ENCODE assay signal across 8 cellular contexts in the genomic region with DNA sequence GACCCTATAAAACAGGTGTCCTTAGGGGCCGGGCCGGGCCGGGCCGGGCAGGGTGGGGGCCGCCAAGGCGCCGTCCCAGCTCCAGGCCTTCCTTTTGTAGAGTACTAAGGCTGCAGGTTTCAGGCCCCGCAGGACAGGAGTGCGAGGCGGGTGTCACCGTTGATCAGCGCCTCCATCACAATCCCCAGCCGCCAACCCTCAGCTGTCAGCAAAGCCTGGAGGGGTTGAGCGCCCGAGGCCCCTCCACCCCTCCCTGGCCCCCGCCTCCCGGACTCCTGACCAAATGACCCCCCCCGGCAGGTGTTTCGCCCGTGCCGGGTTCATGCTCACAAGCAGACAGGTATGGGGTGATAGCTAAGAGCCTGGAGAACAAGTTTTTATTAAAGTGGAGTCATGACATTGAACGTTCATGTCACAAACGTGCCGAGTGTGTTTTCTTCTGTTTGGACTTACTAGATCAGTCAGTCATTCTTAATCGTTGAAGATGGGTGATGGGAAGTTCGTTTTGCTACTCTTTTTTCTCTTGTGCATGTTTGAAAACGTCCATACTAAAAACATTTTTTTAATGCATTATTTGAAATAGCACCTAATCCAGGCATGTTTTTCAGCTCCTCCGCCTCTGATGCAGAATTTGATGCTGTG. TPM values are rescaled to one million over a fixed set of nuclear protein-coding genes. Genes with fewer than 3 reads are reported as not detected.
DNase-seq lines count a peak whose midpoint lies in the region; ATAC-seq and TF ChIP-seq lines count a peak whose summit lies in the region.

No MANE protein-coding gene starts in this region.

- intact Hi-C loops in stomach (cut with DNase I; ENCODE audit: low total_unique reads) = no loop called here

- peak; percentile 23 for ATAC-seq in GM21576 (IDR thresholded peaks at IDR 0.05; ENCODE audit: unreplicated experiment)

- H3K9me3 ChIP-seq in stomach = no peaks in the 10 kb centered on the region

- 2 to 6% (median 5%) methylated on average over 19 to 28 of the region's 28 CpGs for WGBS in stomach, 5 donors

- in situ Hi-C loops in brain microvascular endothelial cell (cut with HindIII; ENCODE audit: low pct_ligation_motif_present, low sequenced_read_pairs) = no loop called here

- TF ChIP-seq CTCF in brain microvascular endothelial cell (IDR thresholded peaks at IDR 0.05; ENCODE audit: low read depth, low read length, missing control alignments) = no peak
- TF ChIP-seq CTCF in kidney epithelial cell (IDR thresholded peaks at IDR 0.05; ENCODE audit: insufficient read depth, low read length, poor library complexity, severe bottlenecking) = no peak
- no peak for TF ChIP-seq CTCF in stomach (IDR thresholded peaks at IDR 0.05)

- peak overlapping the region; percentile 76 for H3K4me3 ChIP-seq in brain microvascular endothelial cell (ENCODE audit: low read depth, low read length)
- H3K4me3 ChIP-seq in kidney epithelial cell (ENCODE audit: low read depth, low read length) = peak overlapping the region; percentile 89
- peak overlapping the region; percentile 62 to 77 (median 67) for H3K4me3 ChIP-seq in stomach

- peak; percentile 76 for DNase-seq in DMS53 (lab: John Stamatoyannopoulos, UW)
- DNase-seq in NCI-H1092 treated with DMSO at 0.1 percent for 48 hours (lab: John Stamatoyannopoulos, UW) = peak; percentile 61
- DNase-seq in brain microvascular endothelial cell = no peak
- no peak for DNase-seq in kidney epithelial cell (ENCODE audit: low read depth)
- DNase-seq in stomach = peak; percentile 40
- DNase-seq in GF-D8 (lab: John Stamatoyannopoulos, UW) = no peak
- no peak for DNase-seq in NCI-H1694 (lab: John Stamatoyannopoulos, UW)

- H3K36me3 ChIP-seq in brain microvascular endothelial cell (replicated peaks) = peaks cover 18% of the 10 kb centered on the region
- H3K36me3 ChIP-seq in kidney epithelial cell (ENCODE audit: control insufficient read depth, insufficient read depth, low read length) = no peaks in the 10 kb centered on the region
- H3K36me3 ChIP-seq in stomach = peaks cover 20 to 37% (median 34%) of the 10 kb centered on the region in 4 donors

- H3K27me3 ChIP-seq in brain microvascular endothelial cell (replicated peaks) (no peaks in the 10 kb centered on the region), kidney epithelial cell (ENCODE audit: control insufficient read depth, insufficient read depth, low read length) (no peaks in the 10 kb centered on the region), stomach (no peaks in the 10 kb centered on the region)

- TF ChIP-seq EP300 in stomach (IDR thresholded peaks at IDR 0.05) = no peak

- TF ChIP-seq POLR2A in stomach (IDR thresholded peaks at IDR 0.05) = no peak

- peaks cover 14 to 41% (median 27%) of the 10 kb centered on the region in 4 donors for H3K4me1 ChIP-seq in stomach

- H3K27ac ChIP-seq in brain microvascular endothelial cell (peak overlapping the region; percentile 59), stomach (peak overlapping the region; percentile 93 to 97 (median 94))

RNA-seq across cellular contexts. Expression of a gene that starts 0.5 kb away (rescaled TPM):
- total RNA-seq in kidney epithelial cell (70.4 and 78.3 TPM in 2 replicates), stomach (10 to 100 TPM; 15.6 to 61.6 (median 46.7) TPM)
- polyA plus RNA-seq in stomach = 10 to 100 TPM; 24.0 to 46.6 (median 39.8) TPM

RNA-seq across cellular contexts. Expression of a gene that starts 38.9 kb away (rescaled TPM):
- total RNA-seq in kidney epithelial cell (11.9 and 12.6 TPM in 2 replicates), stomach (100 to 1,000 TPM in 2 of 5 donors, 10 to 100 TPM in 3; 27.4 to 190 (median 59.1) TPM)
- 10 to 100 TPM; 39.0 to 46.6 (median 43.7) TPM for polyA plus RNA-seq in stomach

RNA-seq across cellular contexts. Expression of a gene that starts 59.5 kb away (rescaled TPM):
- 42.7 and 59.1 TPM in 2 replicates for total RNA-seq in kidney epithelial cell
- 100 to 1,000 TPM in 1 of 5 donors, 10 to 100 TPM in 3, 1 to 10 TPM in 1; 5.5 to 110 (median 46.2) TPM for total RNA-seq in stomach
- polyA plus RNA-seq in stomach = 10 to 100 TPM in 1 of 3 donors, 1 to 10 TPM in 2; 8.6 to 13.7 (median 8.8) TPM

RNA-seq across cellular contexts. Expression of a gene that starts 59.8 kb away (rescaled TPM):
- total RNA-seq in kidney epithelial cell = 93.4 and 94.5 TPM in 2 replicates
- 100 to 1,000 TPM in 1 of 5 donors, 10 to 100 TPM in 4; 52.7 to 104 (median 91.0) TPM for total RNA-seq in stomach
- 10 to 100 TPM; 37.4 to 64.3 (median 51.5) TPM for polyA plus RNA-seq in stomach

Comparison
In these comparisons a context has a peak if more than half of its experiments do, and no peak if none do; other contexts are left out.
1. DNase-seq: peak in DMS53 (single experiment), NCI-H1092 treated with DMSO at 0.1 percent for 48 hours (single experiment) and stomach (single experiment); none in brain microvascular endothelial cell (single experiment), kidney epithelial cell (single experiment), GF-D8 (single experiment) and NCI-H1694 (single experiment).
2. Peak in every context shown above with its lines, with median percentiles within 50 percentile points of each other: H3K4me3 ChIP-seq.